ENCODE assay signal across 26 cellular contexts in genomic region chr4:108693211-108693610, GRCh38. TPM values are rescaled to one million over a fixed set of nuclear protein-coding genes. Genes with fewer than 3 reads are reported as not detected.
DNase-seq lines count a peak whose midpoint lies in the region; FAIRE-seq and TF ChIP-seq lines count a peak whose summit lies in the region.
"Had no signal": no experiment of that assay in that cellular context is flagged by ENCODE, and none has a peak within 500 bp of the region (broad histone marks: within the 10 kb centered on the region; RNA-seq: fewer than 3 reads in every experiment).

No MANE protein-coding gene starts in this region.

- H3K4me1 Mint-ChIP-seq in astrocyte (ENCODE audit: low read depth, unreplicated experiment): peaks cover 3% of the 10 kb centered on the region
- H3K4me1 Mint-ChIP-seq in activated T-cell treated with anti-CD3 and anti-CD28 coated beads, Interleukin-2, amount 50 U/mL, for 24 hours (ENCODE audit: low read depth): no peaks in the 10 kb centered on the region
- H3K4me1 Mint-ChIP-seq: CD8-positive, alpha-beta memory T cell had no signal

- H3K4me3 ChIP-seq in GM23248 (no peak overlapping the region), astrocyte (ENCODE audit: insufficient read depth, low read depth, low read length) (no peak overlapping the region)
- H3K4me3 ChIP-seq: A549, SJSA1 had no signal

- H3K27me3 Mint-ChIP-seq in astrocyte (ENCODE audit: low read depth, unreplicated experiment): no peaks in the 10 kb centered on the region
- H3K27me3 Mint-ChIP-seq in activated T-cell treated with anti-CD3 and anti-CD28 coated beads, Interleukin-2, amount 50 U/mL, for 24 hours: no peaks in the 10 kb centered on the region

- H3K9ac ChIP-seq in GM23248 (no peak overlapping the region), astrocyte (ENCODE audit: low read length) (no peak overlapping the region)
- H3K9ac ChIP-seq: KMS-11 had no signal

- peak; percentile 13 for FAIRE-seq in astrocyte (lab: Jason Lieb, UNC)
- FAIRE-seq: A549, GM12891, H1 had no signal

- no peaks in the 10 kb centered on the region for H3K36me3 Mint-ChIP-seq in astrocyte (ENCODE audit: low read depth, unreplicated experiment)
- H3K36me3 Mint-ChIP-seq in activated T-cell treated with anti-CD3 and anti-CD28 coated beads, Interleukin-2, amount 50 U/mL, for 24 hours (ENCODE audit: low read depth): no peaks in the 10 kb centered on the region
- H3K36me3 Mint-ChIP-seq: CD8-positive, alpha-beta memory T cell had no signal

- H3K27ac Mint-ChIP-seq in astrocyte (ENCODE audit: unreplicated experiment): no peak overlapping the region
- H3K27ac Mint-ChIP-seq in activated T-cell treated with anti-CD3 and anti-CD28 coated beads, Interleukin-2, amount 50 U/mL, for 24 hours: no peak overlapping the region
- H3K27ac Mint-ChIP-seq: CD8-positive, alpha-beta memory T cell had no signal

- in situ Hi-C loops in GM23248 (cut with MboI): no loop called here

- H3K36me3 ChIP-seq in GM23248 (ENCODE audit: low read depth) (no peaks in the 10 kb centered on the region), astrocyte (ENCODE audit: insufficient read depth, low read length) (no peaks in the 10 kb centered on the region)
- H3K36me3 ChIP-seq: SJSA1 had no signal

- H3K4me1 ChIP-seq in GM23248 (ENCODE audit: insufficient read depth): no peaks in the 10 kb centered on the region
- no peaks in the 10 kb centered on the region for H3K4me1 ChIP-seq in astrocyte (ENCODE audit: insufficient read depth, low read length)
- H3K4me1 ChIP-seq: A549, SJSA1 had no signal

- H3K27ac ChIP-seq in 22Rv1 (peak overlapping the region; percentile 58; the same call in 1 of the 2 replicates), GM23248 (no peak overlapping the region), astrocyte (ENCODE audit: low read depth, low read length) (no peak overlapping the region)
- H3K27ac ChIP-seq: A549, C4-2B, KMS-11, SJSA1 had no signal

- H3K27me3 ChIP-seq in GM23248 (replicated peaks; ENCODE audit: insufficient read depth) (no peaks in the 10 kb centered on the region), astrocyte (ENCODE audit: insufficient read depth, low read length) (no peaks in the 10 kb centered on the region)
- H3K27me3 ChIP-seq: SJSA1 had no signal

- H2AFZ ChIP-seq in GM23248 (no peak overlapping the region), astrocyte (ENCODE audit: low read depth, low read length) (no peak overlapping the region)

- H3F3A ChIP-seq in GM23248 (ENCODE audit: insufficient read depth): no peaks in the 10 kb centered on the region

- DNase-seq in GM23248 (peak; percentile 18), astrocyte (ENCODE audit: low read depth) (peak; percentile 16), iris pigment epithelial cell (ENCODE audit: low read depth) (peak; percentile 23), NCI-H2029 (lab: John Stamatoyannopoulos, UW) (no peak), LoVo (ENCODE audit: low spot score) (no peak)
- DNase-seq in activated T-cell treated with anti-CD3 and anti-CD28 coated beads, Interleukin-2, amount 50 U/mL, for 24 hours: no peak
- DNase-seq: AML-193; CD8-positive, alpha-beta memory T cell; DMS 273 treated with DMSO at 0.1 percent for 48 hours; DMS79 treated with DMSO at 0.1 percent for 48 hours; GF-D8; HCEC 1CT; NCI-H1105 treated with DMSO at 0.1 percent for 48 hours; NCI-H146; NCI-H1930; NCI-H446 treated with DMSO at 0.1 percent for 48 hours; NCI-H526 treated with DMSO at 0.1 percent for 48 hours; Right ventricle myocardium superior; RPMI8226 had no signal

- no peaks in the 10 kb centered on the region for H4K20me1 ChIP-seq in GM23248 (ENCODE audit: insufficient read depth)
- H4K20me1 ChIP-seq in astrocyte (ENCODE audit: insufficient read depth, low read length): no peaks in the 10 kb centered on the region

- 58 to 70% methylated on average over 3 of the region's 3 CpGs for WGBS in GM23248 (ENCODE audit: low coverage in 1 of 2, low lambda C conversion rate in 2 of 2, missing lambda C conversion rate in 2 of 2), 2 experiments

- H3K9me2 ChIP-seq in GM23248 (ENCODE audit: insufficient read depth): no peaks in the 10 kb centered on the region

- H3K79me2 ChIP-seq in GM23248 (ENCODE audit: insufficient read depth): no peaks in the 10 kb centered on the region
- no peaks in the 10 kb centered on the region for H3K79me2 ChIP-seq in astrocyte (ENCODE audit: insufficient read depth, low read length)

- TF ChIP-seq CTCF in 22Rv1 (IDR thresholded peaks at IDR 0.05): no peak
- no peak for TF ChIP-seq CTCF in astrocyte (IDR thresholded peaks at IDR 0.05; ENCODE audit: insufficient read depth, low read depth, low read length)

- peak overlapping the region; percentile 8 for H3K4me3 Mint-ChIP-seq in astrocyte (ENCODE audit: unreplicated experiment)
- no peak overlapping the region for H3K4me3 Mint-ChIP-seq in activated T-cell treated with anti-CD3 and anti-CD28 coated beads, Interleukin-2, amount 50 U/mL, for 24 hours
- H3K4me3 Mint-ChIP-seq: CD8-positive, alpha-beta memory T cell had no signal

- H3K9me3 Mint-ChIP-seq in astrocyte (ENCODE audit: unreplicated experiment): no peaks in the 10 kb centered on the region
- no peaks in the 10 kb centered on the region for H3K9me3 Mint-ChIP-seq in activated T-cell treated with anti-CD3 and anti-CD28 coated beads, Interleukin-2, amount 50 U/mL, for 24 hours
- H3K9me3 Mint-ChIP-seq: CD8-positive, alpha-beta memory T cell had no signal

- no peak overlapping the region for H3K4me2 ChIP-seq in GM23248 (ENCODE audit: unreplicated experiment)
- H3K4me2 ChIP-seq in astrocyte (ENCODE audit: low read length): no peak overlapping the region
- H3K4me2 ChIP-seq: A549, KMS-11 had no signal

- no peaks in the 10 kb centered on the region for H3K9me3 ChIP-seq in GM23248 (ENCODE audit: low read depth)
- H3K9me3 ChIP-seq in astrocyte (ENCODE audit: insufficient read depth, low read depth, low read length): no peaks in the 10 kb centered on the region
- H3K9me3 ChIP-seq: A549, SJSA1 had no signal

RNA-seq across cellular contexts. Expression of gene OSTC, which starts 42.8 kb away (rescaled TPM):
- total RNA-seq in GM23248 (2014; rRNA removed; shearing (Covaris generic)): 319 and 372 TPM in 2 replicates
- 630 and 637 TPM in 2 replicates for polyA plus RNA-seq in GM23248 (2016; fragmentation: Nextera tagmentation; extraction: Ambion mirVana)
- 240 and 251 TPM in 2 replicates for total RNA-seq in astrocyte

Comparison
In these comparisons a context has a peak if more than half of its experiments do, and no peak if none do; other contexts are left out.
1. DNase-seq: peak in GM23248 (single experiment), astrocyte (single experiment) and iris pigment epithelial cell (single experiment); none in activated T-cell treated with anti-CD3 and anti-CD28 coated beads, Interleukin-2, amount 50 U/mL, for 24 hours (single experiment), NCI-H2029 (single experiment) and LoVo (single experiment).